In genomic region chr9:130320697-130321080, GRCh38 we compare ENCODE assay signal across 12 cellular contexts. TPM values are rescaled to one million over a fixed set of nuclear protein-coding genes. Genes with fewer than 3 reads are reported as not detected.
DNase-seq lines count a peak whose midpoint lies in the region; ATAC-seq and TF ChIP-seq lines count a peak whose summit lies in the region.
"Had no signal": no experiment of that assay in that cellular context is flagged by ENCODE, and none has a peak within 500 bp of the region (broad histone marks: within the 10 kb centered on the region; RNA-seq: fewer than 3 reads in every experiment).

No MANE protein-coding gene starts in this region.

- DNase-seq in GM06990 (ENCODE audit: extremely low read depth, insufficient read length): no peak
- DNase-seq in RWPE2 (ENCODE audit: low spot score): no peak
- no peak for DNase-seq in esophagus muscularis mucosa (ENCODE audit: extremely low spot score)
- DNase-seq in NCI-H1092 treated with DMSO at 0.1 percent for 48 hours (lab: John Stamatoyannopoulos, UW): no peak
- no peak for DNase-seq in NCI-H82 treated with DMSO at 0.1 percent for 48 hours (lab: John Stamatoyannopoulos, UW; ENCODE audit: unreplicated experiment)
- DNase-seq: activated CD4-positive, alpha-beta T cell treated with anti-CD3 and anti-CD28 coated beads for 48 hours; activated effector memory CD4-positive, alpha-beta T cell treated with Interleukin-2 at 50 U/mL for 16 hours had no signal

- 30% methylated on average over 4 of the region's 18 CpGs for WGBS in esophagus muscularis mucosa

- H3K36me3 ChIP-seq in GM06990 (ENCODE audit: control insufficient read depth, insufficient read depth, low read length) (no peaks in the 10 kb centered on the region), RWPE2 (ENCODE audit: low read depth) (no peaks in the 10 kb centered on the region), esophagus muscularis mucosa (peaks cover 0 to 6% (median 0%) of the 10 kb centered on the region in 4 donors), parathyroid adenoma (ENCODE audit: control insufficient read depth, insufficient read depth, low read length) (no peaks in the 10 kb centered on the region)

- peak; percentile 67 for ATAC-seq in RWPE2 (ENCODE audit: low read depth)
- ATAC-seq in HG03342 (IDR thresholded peaks at IDR 0.05; ENCODE audit: unreplicated experiment): no peak
- ATAC-seq in GM18502 (IDR thresholded peaks at IDR 0.05; ENCODE audit: poor library complexity, unreplicated experiment): no peak

- H3K9ac ChIP-seq in parathyroid adenoma: no peak overlapping the region

- no peaks in the 10 kb centered on the region for H3K4me1 ChIP-seq in RWPE2 (ENCODE audit: insufficient read depth, poor library complexity, severe bottlenecking)
- H3K4me1 ChIP-seq in esophagus muscularis mucosa: peaks cover 4 to 68% (median 63%) of the 10 kb centered on the region in 4 donors
- no peaks in the 10 kb centered on the region for H3K4me1 ChIP-seq in parathyroid adenoma

- TF ChIP-seq CTCF in GM06990 (IDR thresholded peaks at IDR 0.05; ENCODE audit: insufficient read depth, low read length, poor library complexity, severe bottlenecking) (peak; percentile 18), RWPE2 (IDR thresholded peaks at IDR 0.05; ENCODE audit: poor library complexity, severe bottlenecking) (peak; percentile 4), esophagus muscularis mucosa (IDR thresholded peaks at IDR 0.05) (peak in 1 of 3 experiments; percentile 13), parathyroid adenoma (IDR thresholded peaks at IDR 0.05) (no peak)

- intact Hi-C loops in esophagus muscularis mucosa (cut with DNase I): no loop called here

- no peak for TF ChIP-seq EP300 in esophagus muscularis mucosa (IDR thresholded peaks at IDR 0.05)

- H3K9me3 ChIP-seq in RWPE2 (ENCODE audit: severe bottlenecking): no peaks in the 10 kb centered on the region
- H3K9me3 ChIP-seq in esophagus muscularis mucosa: no peaks in the 10 kb centered on the region
- no peaks in the 10 kb centered on the region for H3K9me3 ChIP-seq in parathyroid adenoma (ENCODE audit: control insufficient read depth, low read length)

- no peak overlapping the region for H3K4me3 ChIP-seq in GM06990 (replicated peaks; ENCODE audit: low read depth, low read length)
- no peak overlapping the region for H3K4me3 ChIP-seq in RWPE2 (ENCODE audit: severe bottlenecking)
- H3K4me3 ChIP-seq in esophagus muscularis mucosa: no peak overlapping the region
- no peak overlapping the region for H3K4me3 ChIP-seq in parathyroid adenoma (ENCODE audit: low read depth, low read length)
- H3K4me3 ChIP-seq: SK-N-MC had no signal

- H3K27me3 ChIP-seq in GM06990 (replicated peaks; ENCODE audit: control insufficient read depth, insufficient read depth, low read length) (peaks cover 4% of the 10 kb centered on the region; the same call in 1 of the 2 replicates), RWPE2 (ENCODE audit: insufficient read depth, poor library complexity, severe bottlenecking) (peaks cover 37% of the 10 kb centered on the region), esophagus muscularis mucosa (no peaks in the 10 kb centered on the region), parathyroid adenoma (ENCODE audit: control insufficient read depth, insufficient read depth, low read length) (no peaks in the 10 kb centered on the region)

- TF ChIP-seq POLR2A in esophagus muscularis mucosa (IDR thresholded peaks at IDR 0.05; ENCODE audit: low read depth): no peak

- H2AFZ ChIP-seq in parathyroid adenoma: peak overlapping the region; percentile 53

- no peaks in the 10 kb centered on the region for H3K79me2 ChIP-seq in parathyroid adenoma

- H3K27ac ChIP-seq in RWPE2 (ENCODE audit: poor library complexity, severe bottlenecking) (no peak overlapping the region), esophagus muscularis mucosa (replicated peaks in 1 of 4) (peak overlapping the region; percentile 70 to 76 (median 72)), parathyroid adenoma (no peak overlapping the region)
- H3K27ac ChIP-seq: SK-N-MC had no signal

- no peak overlapping the region for H3K4me2 ChIP-seq in parathyroid adenoma (ENCODE audit: low read length)

RNA-seq across cellular contexts. Expression of gene HMCN2, which starts 55.1 kb away (rescaled TPM):
- 10 to 100 TPM in 3 of 4 donors, 1 to 10 TPM in 1; 9.1 to 38.6 (median 12.5) TPM for total RNA-seq in esophagus muscularis mucosa
- total RNA-seq: renal cortical epithelial cell had no signal

Comparison
In these comparisons a context has a peak if more than half of its experiments do, and no peak if none do; other contexts are left out.
1. H3K27ac ChIP-seq: peak in esophagus muscularis mucosa (4 of 4); none in RWPE2 (single experiment) and parathyroid adenoma (single experiment).